Comparison of ENCODE assay signal across 8 cellular contexts in the genomic region with DNA sequence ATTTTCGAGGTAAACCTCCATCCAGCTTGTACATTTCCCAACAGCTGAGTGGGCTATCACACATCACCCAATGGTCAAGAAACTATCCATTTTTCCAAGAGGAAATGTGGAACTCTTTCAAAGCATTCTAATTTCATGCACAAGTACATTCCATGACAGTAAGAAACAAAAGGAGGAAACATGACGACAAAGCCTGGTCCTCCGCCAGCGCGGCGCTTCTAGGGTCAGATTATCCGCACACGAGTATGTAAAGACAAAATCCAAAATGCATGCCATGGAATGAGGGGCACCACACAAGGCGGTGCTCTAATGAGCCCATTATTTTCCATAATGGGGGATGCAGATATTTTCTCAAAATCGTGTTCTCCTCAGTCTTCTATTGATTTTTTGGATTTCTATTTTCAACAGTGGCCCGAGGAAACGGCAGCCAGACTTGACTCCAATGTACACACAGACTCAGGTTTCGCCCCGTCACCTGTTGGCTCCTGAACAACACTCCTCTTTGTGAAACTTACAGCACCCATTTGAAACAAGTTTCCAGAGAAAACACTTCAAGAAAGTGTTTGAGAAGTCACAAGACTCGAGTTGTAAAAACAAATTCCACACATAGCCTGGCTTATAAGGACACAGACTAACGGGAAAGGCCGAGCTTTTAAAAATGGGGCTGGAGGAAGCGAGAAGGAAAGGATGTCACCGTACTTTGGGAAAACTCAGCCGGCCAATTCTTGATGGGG.
DNase-seq lines count a peak whose midpoint lies in the region; TF ChIP-seq lines count a peak whose summit lies in the region.

No MANE protein-coding gene starts in this region.

- H3K27ac ChIP-seq in HUES48 (ENCODE audit: low read depth, low read length) (peak overlapping the region; percentile 48), brain microvascular endothelial cell (peak overlapping the region; percentile 10)

- peaks cover 27% of the 10 kb centered on the region for H3K27me3 Mint-ChIP-seq in type B pancreatic cell

- 35 to 39% methylated on average over 20 of the region's 20 CpGs for WGBS in lower leg skin, 2 donors

- H3K27me3 ChIP-seq in HUES48 (ENCODE audit: control insufficient read depth, insufficient read depth, low read length) (peaks cover 24% of the 10 kb centered on the region), brain microvascular endothelial cell (replicated peaks) (no peaks in the 10 kb centered on the region)

- H3K27ac Mint-ChIP-seq in type B pancreatic cell, result peak overlapping the region; percentile 57

- peak overlapping the region; percentile 29 for H3K9ac ChIP-seq in HUES48 (ENCODE audit: low read depth, low read length)

- no peak for TF ChIP-seq POLR2A in lower leg skin (IDR thresholded peaks at IDR 0.05)

- peaks cover 61% of the 10 kb centered on the region for H3K4me1 ChIP-seq in HUES48 (ENCODE audit: control insufficient read depth, insufficient read depth, low read length)

- TF ChIP-seq CTCF in AG10803 (conservative IDR thresholded peaks at IDR 0.05; ENCODE audit: low read length) (no peak), brain microvascular endothelial cell (IDR thresholded peaks at IDR 0.05; ENCODE audit: low read depth, low read length, missing control alignments) (no peak), lower leg skin (IDR thresholded peaks at IDR 0.05) (no peak), type B pancreatic cell (conservative IDR thresholded peaks at IDR 0.05) (no peak)

- H3K9me3 ChIP-seq in HUES48 (ENCODE audit: control insufficient read depth, insufficient read depth, low read length), result no peaks in the 10 kb centered on the region

- H3K4me3 ChIP-seq in AG10803 (ENCODE audit: low read length), result peak overlapping the region; percentile 48
- H3K4me3 ChIP-seq in HUES48 (ENCODE audit: low read depth, low read length), result peak overlapping the region; percentile 93
- peak overlapping the region; percentile 84 for H3K4me3 ChIP-seq in brain microvascular endothelial cell (ENCODE audit: low read depth, low read length)
- H3K4me3 ChIP-seq in lower leg skin (ENCODE audit: low read depth, poor library complexity, severe bottlenecking), result peak overlapping the region; percentile 53

- H3K4me1 Mint-ChIP-seq in type B pancreatic cell (ENCODE audit: unreplicated experiment), result peaks cover 31% of the 10 kb centered on the region

- peaks cover 4% of the 10 kb centered on the region for H3K36me3 Mint-ChIP-seq in type B pancreatic cell

- DNase-seq in AG10803 (ENCODE audit: low read depth) (peak; percentile 18), brain microvascular endothelial cell (peak; percentile 37), lower leg skin (ENCODE audit: low spot score in 2 of 2) (peak in 1 of 2 donors; percentile 18), type B pancreatic cell (ENCODE audit: extremely low spot score, unreplicated experiment) (no peak), DMS 273 treated with DMSO at 0.1 percent for 48 hours (lab: John Stamatoyannopoulos, UW) (no peak), SK-N-DZ (ENCODE audit: low spot score) (no peak), HCEC 1CT (no peak)

- H3K36me3 ChIP-seq in HUES48 (ENCODE audit: control insufficient read depth, insufficient read depth, low read length) (0 out of 2 replicates have a peak, but pooled peaks cover 2% of the 10 kb centered on the region), brain microvascular endothelial cell (replicated peaks) (no peaks in the 10 kb centered on the region)

- no peaks in the 10 kb centered on the region for H3K9me3 Mint-ChIP-seq in type B pancreatic cell

- in situ Hi-C loops in brain microvascular endothelial cell (cut with HindIII; ENCODE audit: low pct_ligation_motif_present, low sequenced_read_pairs), result no loop called here

- intact Hi-C loops in lower leg skin (cut with DNase I; ENCODE audit: low total_unique reads), result loop anchor here (10.0 kb wide), 1 partner anchor 803 kb away; no protein-coding TSS in a partner anchor

- peak overlapping the region; percentile 92 for H3K4me3 Mint-ChIP-seq in type B pancreatic cell

Comparison
In these comparisons a context has a peak if more than half of its experiments do, and no peak if none do; other contexts are left out.
1. DNase-seq: peak in AG10803 (single experiment) and brain microvascular endothelial cell (single experiment); none in type B pancreatic cell (single experiment), DMS 273 treated with DMSO at 0.1 percent for 48 hours (single experiment), SK-N-DZ (single experiment) and HCEC 1CT (single experiment).
2. Peak in every context shown above with its lines, with median percentiles within 50 percentile points of each other: H3K4me3 ChIP-seq.